In genomic region chr12:53006810-53007742, GRCh38 we compare ENCODE assay signal across 1 cellular context.
TF ChIP-seq lines count a peak whose summit lies in the region.

No MANE protein-coding gene starts in this region.

TF ChIP-seq in HepG2, 621 proteins besides CTCF, POLR2A, EP300 and RAD21 (continues in another document):
- TF ChIP-seq FOXC1 (CRISPR knock-in tag; IDR thresholded peaks at IDR 0.05; ENCODE audit: borderline replicate concordance) (peak; percentile 13; the same call in 1 of the 2 replicates), MYC (CRISPR knock-in tag; IDR thresholded peaks at IDR 0.05; ENCODE audit: borderline replicate concordance) (peak; percentile 93), ZBTB42 (CRISPR knock-in tag; IDR thresholded peaks at IDR 0.05) (0 out of 2 replicates have a peak, but pooled peaks have one; percentile 2), SP140L (CRISPR knock-in tag; IDR thresholded peaks at IDR 0.05; ENCODE audit: borderline replicate concordance) (0 out of 2 replicates have a peak, but pooled peaks have one; percentile 20), RARG (CRISPR knock-in tag; IDR thresholded peaks at IDR 0.05; ENCODE audit: low read depth) (no peak), NFAT5 (CRISPR knock-in tag; IDR thresholded peaks at IDR 0.05) (0 out of 2 replicates have a peak, but pooled peaks have one; percentile 51), NAIF1 (CRISPR knock-in tag; IDR thresholded peaks at IDR 0.05; ENCODE audit: borderline replicate concordance) (no peak), GLMP (CRISPR knock-in tag; IDR thresholded peaks at IDR 0.05; ENCODE audit: borderline replicate concordance) (no peak), ZBTB49 (CRISPR knock-in tag; IDR thresholded peaks at IDR 0.05; ENCODE audit: borderline replicate concordance) (no peak), ZNF263 (CRISPR knock-in tag; IDR thresholded peaks at IDR 0.05) (0 out of 2 replicates have a peak, but pooled peaks have one; percentile 33), HHEX (CRISPR knock-in tag; IDR thresholded peaks at IDR 0.05) (0 out of 2 replicates have a peak, but pooled peaks have one; percentile 2), ZMYM2 (CRISPR knock-in tag; IDR thresholded peaks at IDR 0.05) (no peak), ZNF264 (CRISPR knock-in tag; IDR thresholded peaks at IDR 0.05) (0 out of 2 replicates have a peak, but pooled peaks have one; percentile 50), TFDP1 (CRISPR knock-in tag; IDR thresholded peaks at IDR 0.05; ENCODE audit: borderline replicate concordance) (peak; percentile 48; the same call in 1 of the 2 replicates), YY1 (IDR thresholded peaks at IDR 0.05; ENCODE audit: insufficient read depth, insufficient replicate concordance, low read depth, low read length) (no peak), ELK4 (CRISPR knock-in tag; IDR thresholded peaks at IDR 0.05; ENCODE audit: borderline replicate concordance) (no peak), MAX (IDR thresholded peaks at IDR 0.05) (peak; percentile 87), ZNF687 (CRISPR knock-in tag; IDR thresholded peaks at IDR 0.05) (peak; percentile 45), ZNF615 (CRISPR knock-in tag; IDR thresholded peaks at IDR 0.05; ENCODE audit: borderline replicate concordance) (0 out of 2 replicates have a peak, but pooled peaks have one; percentile 27), TIGD3 (CRISPR knock-in tag; IDR thresholded peaks at IDR 0.05; ENCODE audit: borderline replicate concordance) (peak; percentile 10; the same call in 1 of the 2 replicates), ASH2L (IDR thresholded peaks at IDR 0.05; ENCODE audit: insufficient read length, low read depth, low read length) (peak; percentile 67), FOXA3 (CRISPR knock-in tag; IDR thresholded peaks at IDR 0.05) (peak; percentile 3; the same call in 1 of the 2 replicates), POLR2AphosphoS5 (IDR thresholded peaks at IDR 0.05; ENCODE audit: low read depth, low read length) (peak; percentile 65), HNRNPK (IDR thresholded peaks at IDR 0.05; ENCODE audit: low read depth, low read length, poor library complexity, severe bottlenecking) (peak; percentile 72), MXD4 (CRISPR knock-in tag; IDR thresholded peaks at IDR 0.05) (peak; percentile 80; the same call in 1 of the 2 replicates), ZMAT3 (CRISPR knock-in tag; conservative IDR thresholded peaks at IDR 0.05) (0 out of 2 replicates have a peak, but pooled peaks have one; percentile 23), AGO2 (optimal IDR thresholded peaks at IDR 0.05; ENCODE audit: low read depth, low read length) (peak; percentile 95), HMGXB4 (CRISPR knock-in tag; IDR thresholded peaks at IDR 0.05; ENCODE audit: borderline replicate concordance in 1 of 2, low read depth in 1 of 2) (peak in 1 of 2 experiments; percentile 52; a peak in 2 of 4 replicates), MED8 (CRISPR knock-in tag; IDR thresholded peaks at IDR 0.05; ENCODE audit: insufficient replicate concordance) (no peak), ZNF468 (CRISPR knock-in tag; IDR thresholded peaks at IDR 0.05) (no peak), FOXK2 (IDR thresholded peaks at IDR 0.05) (no peak), ZNF792 (CRISPR knock-in tag; IDR thresholded peaks at IDR 0.05) (0 out of 2 replicates have a peak, but pooled peaks have one; percentile 20), ZNF275 (CRISPR knock-in tag; IDR thresholded peaks at IDR 0.05; ENCODE audit: borderline replicate concordance) (peak; percentile 51; the same call in 1 of the 2 replicates), SIN3B (IDR thresholded peaks at IDR 0.05; ENCODE audit: low read length) (peak; percentile 8; the same call in 1 of the 2 replicates)
